2 cellular contexts compared by ENCODE assay signal in genomic region chr17:79011451-79012147, GRCh38.
TF ChIP-seq lines count a peak whose summit lies in the region.

No MANE protein-coding gene starts in this region.

TF ChIP-seq in IMR-90, 13 proteins besides CTCF, POLR2A, EP300 and RAD21:
- TF ChIP-seq BHLHE40 (IDR thresholded peaks at IDR 0.05; ENCODE audit: low read depth, low read length) = no peak
- TF ChIP-seq CEBPB (IDR thresholded peaks at IDR 0.05; ENCODE audit: low read depth, low read length) = peak; percentile 74; the same call in 1 of the 2 replicates

TF ChIP-seq in liver, 16 proteins besides CTCF, POLR2A, EP300 and RAD21:
- peak; percentile 64 for TF ChIP-seq NR2F2 (IDR thresholded peaks at IDR 0.05)
- no peak for TF ChIP-seq ZBTB33 (IDR thresholded peaks at IDR 0.05)
- peak in 1 of 2 donors; percentile 14 for TF ChIP-seq RXRA (IDR thresholded peaks at IDR 0.05)
- no peak for TF ChIP-seq FOXA2 (IDR thresholded peaks at IDR 0.05)
- TF ChIP-seq FOXA1 (IDR thresholded peaks at IDR 0.05) = no peak
